In genomic region chr2:37635359-37636208, GRCh38 we compare ENCODE assay signal across 8 cellular contexts. TPM values are rescaled to one million over a fixed set of nuclear protein-coding genes. Genes with fewer than 3 reads are reported as not detected.
DNase-seq lines count a peak whose midpoint lies in the region; ATAC-seq lines count a peak whose summit lies in the region.

No MANE protein-coding gene starts in this region.

- H3K36me3 Mint-ChIP-seq in activated T-cell treated with anti-CD3 and anti-CD28 coated beads, Interleukin-2, amount 50 U/mL, for 4 hours (ENCODE audit: insufficient read depth), result peaks cover 25% of the 10 kb centered on the region
- H3K36me3 Mint-ChIP-seq in stimulated activated effector memory CD8-positive, alpha-beta T cell treated with anti-CD3 and anti-CD28 coated beads, Interleukin-12 subunit alpha, Interleukin-12 subunit beta, amount 100 ng/mL, for 72 hours, result peaks cover 25% of the 10 kb centered on the region

- H3K4me1 Mint-ChIP-seq in activated T-cell treated with anti-CD3 and anti-CD28 coated beads, Interleukin-2, amount 50 U/mL, for 4 hours (ENCODE audit: low read depth), result peaks cover 70% of the 10 kb centered on the region
- H3K4me1 Mint-ChIP-seq in stimulated activated effector memory CD8-positive, alpha-beta T cell treated with anti-CD3 and anti-CD28 coated beads, Interleukin-12 subunit alpha, Interleukin-12 subunit beta, amount 100 ng/mL, for 72 hours, result peaks cover 82% of the 10 kb centered on the region

- peak; percentile 85 for DNase-seq in EH (ENCODE audit: low read depth)
- peak; percentile 68 for DNase-seq in NCI-H226
- peak; percentile 66 for DNase-seq in activated T-cell treated with anti-CD3 and anti-CD28 coated beads, Interleukin-2, amount 50 U/mL, for 4 hours
- peak; percentile 97 for DNase-seq in iris pigment epithelial cell (ENCODE audit: low read depth)
- DNase-seq in stimulated activated effector memory CD8-positive, alpha-beta T cell treated with anti-CD3 and anti-CD28 coated beads, Interleukin-12 subunit alpha, Interleukin-12 subunit beta, amount 100 ng/mL, for 72 hours (ENCODE audit: low spot score in 2 of 2), result peak; percentile 46 to 84
- DNase-seq in NCI-H2171 (lab: John Stamatoyannopoulos, UW), result no peak
- DNase-seq in COLO668 (lab: John Stamatoyannopoulos, UW; ENCODE audit: unreplicated experiment), result no peak

- H3K27me3 Mint-ChIP-seq in activated T-cell treated with anti-CD3 and anti-CD28 coated beads, Interleukin-2, amount 50 U/mL, for 4 hours (ENCODE audit: low read depth), result no peaks in the 10 kb centered on the region

- ATAC-seq in GM21737 (IDR thresholded peaks at IDR 0.05; ENCODE audit: unreplicated experiment), result peak; percentile 83
- ATAC-seq in activated T-cell treated with anti-CD3 and anti-CD28 coated beads, Interleukin-2, amount 50 U/mL, for 4 hours, result peak; percentile 86 to 88
- ATAC-seq in stimulated activated effector memory CD8-positive, alpha-beta T cell treated with anti-CD3 and anti-CD28 coated beads, Interleukin-12 subunit alpha, Interleukin-12 subunit beta, amount 100 ng/mL, for 72 hours, result peak; percentile 93

- peak overlapping the region; percentile 66 for H3K4me3 Mint-ChIP-seq in activated T-cell treated with anti-CD3 and anti-CD28 coated beads, Interleukin-2, amount 50 U/mL, for 4 hours
- peak overlapping the region; percentile 62 for H3K4me3 Mint-ChIP-seq in stimulated activated effector memory CD8-positive, alpha-beta T cell treated with anti-CD3 and anti-CD28 coated beads, Interleukin-12 subunit alpha, Interleukin-12 subunit beta, amount 100 ng/mL, for 72 hours

- H3K27ac Mint-ChIP-seq in stimulated activated effector memory CD8-positive, alpha-beta T cell treated with anti-CD3 and anti-CD28 coated beads, Interleukin-12 subunit alpha, Interleukin-12 subunit beta, amount 100 ng/mL, for 72 hours, result peak overlapping the region; percentile 93

- H3K9me3 Mint-ChIP-seq in activated T-cell treated with anti-CD3 and anti-CD28 coated beads, Interleukin-2, amount 50 U/mL, for 4 hours, result no peaks in the 10 kb centered on the region
- H3K9me3 Mint-ChIP-seq in stimulated activated effector memory CD8-positive, alpha-beta T cell treated with anti-CD3 and anti-CD28 coated beads, Interleukin-12 subunit alpha, Interleukin-12 subunit beta, amount 100 ng/mL, for 72 hours, result no peaks in the 10 kb centered on the region

RNA-seq across cellular contexts. Expression of gene CDC42EP3, which starts 35.9 kb away (rescaled TPM):
- total RNA-seq in activated T-cell treated with anti-CD3 and anti-CD28 coated beads, Interleukin-2, amount 50 U/mL, for 4 hours, result 10 to 100 TPM; 31.6 to 58.1 (median 39.4) TPM

Comparison
In these comparisons a context has a peak if more than half of its experiments do, and no peak if none do; other contexts are left out.
1. DNase-seq: peak in EH (single experiment), NCI-H226 (single experiment), activated T-cell treated with anti-CD3 and anti-CD28 coated beads, Interleukin-2, amount 50 U/mL, for 4 hours (single experiment), iris pigment epithelial cell (single experiment) and stimulated activated effector memory CD8-positive, alpha-beta T cell treated with anti-CD3 and anti-CD28 coated beads, Interleukin-12 subunit alpha, Interleukin-12 subunit beta, amount 100 ng/mL, for 72 hours (2 of 2); none in NCI-H2171 (single experiment) and COLO668 (single experiment).
2. Peak in every context shown above with its lines, with median percentiles within 50 percentile points of each other: ATAC-seq.